14 cellular contexts compared by ENCODE assay signal in the genomic region with DNA sequence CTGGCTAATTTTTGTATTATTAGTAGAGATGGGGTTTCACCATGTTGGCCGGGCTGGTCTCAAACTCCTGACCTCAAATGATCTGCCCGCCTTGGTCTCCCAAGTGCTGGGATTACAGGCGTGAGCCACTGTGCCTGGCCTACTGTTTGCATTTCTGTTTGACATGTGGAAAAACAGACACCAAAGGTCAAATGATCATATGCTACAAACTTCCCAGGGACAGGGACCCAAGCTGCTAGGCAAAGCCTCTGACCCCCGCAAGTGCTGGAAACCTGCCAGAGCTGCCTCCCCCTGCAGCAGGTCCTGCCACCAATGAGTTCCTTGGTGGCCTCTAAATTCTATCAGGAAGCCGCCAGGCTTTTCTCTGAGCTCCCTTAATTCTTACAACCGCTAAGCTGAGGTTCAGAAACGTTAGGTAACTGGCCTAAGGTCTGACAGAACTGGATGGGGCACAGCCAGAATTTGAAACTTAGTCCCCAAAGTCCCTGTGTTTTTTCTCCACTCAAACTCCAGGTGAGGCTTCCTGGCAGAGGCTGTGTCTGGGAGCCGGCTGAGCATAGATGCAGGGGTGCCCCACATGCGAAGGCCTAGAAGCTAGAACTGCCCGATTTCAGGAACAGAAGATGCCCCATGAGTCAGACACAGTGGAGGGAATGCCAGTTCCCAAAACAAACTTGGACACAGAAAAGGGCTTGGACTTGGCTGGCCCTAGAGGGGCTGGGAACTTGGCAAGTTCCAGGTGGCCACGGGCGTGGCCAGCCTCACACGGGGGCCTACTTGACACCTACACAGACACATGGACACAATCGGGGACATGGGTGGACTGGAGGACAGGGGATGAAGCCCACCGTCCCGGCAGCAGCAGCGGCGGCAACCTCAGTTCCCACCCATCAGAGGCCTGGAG. TPM values are rescaled to one million over a fixed set of nuclear protein-coding genes. Genes with fewer than 3 reads are reported as not detected.
DNase-seq lines count a peak whose midpoint lies in the region; ATAC-seq, FAIRE-seq and TF ChIP-seq lines count a peak whose summit lies in the region.
"Had no signal": no experiment of that assay in that cellular context is flagged by ENCODE, and none has a peak within 500 bp of the region (broad histone marks: within the 10 kb centered on the region; RNA-seq: fewer than 3 reads in every experiment).

No MANE protein-coding gene starts in this region.

- no peaks in the 10 kb centered on the region for H3K27me3 Mint-ChIP-seq in T-cell
- H3K27me3 Mint-ChIP-seq: memory B cell had no signal

- 49 to 56% (median 53%) methylated on average over 18 of the region's 18 CpGs for WGBS in ovary, 3 donors

- TF ChIP-seq CTCF in AG10803 (conservative IDR thresholded peaks at IDR 0.05; ENCODE audit: low read length) (no peak), fibroblast of mammary gland (conservative IDR thresholded peaks at IDR 0.05; ENCODE audit: control insufficient read depth, insufficient read depth, low read depth, low read length) (no peak), ovary (IDR thresholded peaks at IDR 0.05) (no peak)

- no peaks in the 10 kb centered on the region for H3K27me3 ChIP-seq in ovary
- H3K27me3 ChIP-seq: BE2C had no signal

- no peak for TF ChIP-seq EP300 in ovary (IDR thresholded peaks at IDR 0.05)

- no peak for ATAC-seq in T-cell (replicated peaks in 1 of 4)
- ATAC-seq: activated T-cell treated with anti-CD3 and anti-CD28 coated beads, Interleukin-2, amount 50 U/mL, for 4 hours had no signal

- CTCF ChIA-PET in T-cell (lab: Charles Lee) = no interaction called here

- H3K4me1 ChIP-seq in ovary (ENCODE audit: insufficient read depth) = peaks cover 33% of the 10 kb centered on the region

- peak; percentile 43 for DNase-seq in AG10803 (ENCODE audit: low read depth)
- no peak for DNase-seq in T-cell
- peak; percentile 74 for DNase-seq in fibroblast of mammary gland (ENCODE audit: low read depth)
- peak in 1 of 5 donors; percentile 51 for DNase-seq in ovary
- DNase-seq in superior temporal gyrus (ENCODE audit: extremely low spot score) = no peak
- DNase-seq in GM19239 (ENCODE audit: insufficient read length, low spot score) = no peak
- DNase-seq in retina = no peak
- DNase-seq in mesenteric fat pad (ENCODE audit: low spot score) = no peak
- DNase-seq: activated T-cell treated with anti-CD3 and anti-CD28 coated beads, Interleukin-2, amount 50 U/mL, for 4 hours; NCI-H524 treated with DMSO at 0.1 percent for 48 hours; stimulated activated CD4-positive, alpha-beta T cell treated with anti-CD3 and anti-CD28 coated beads, Interleukin-4, amount 100 ng/mL, for 4 hours had no signal

- peak overlapping the region; percentile 82 to 85 for H3K27ac Mint-ChIP-seq in T-cell

- FAIRE-seq in GM19239 (lab: Jason Lieb, UNC) = no peak
- FAIRE-seq: endothelial cell of umbilical vein had no signal

- intact Hi-C loops in ovary (cut with DNase I) = loop anchor here in 2 of 4 donors (5.0 to 10.0 kb wide), 2 partner anchors 38 to 195 kb away; partner anchors contain the start of genes DDX17 (in 1 of the 2) and TMEM184B (in 1 of the 2)

- no peak for TF ChIP-seq POLR2A in ovary (IDR thresholded peaks at IDR 0.05)

- H3K9me3 Mint-ChIP-seq in T-cell = no peaks in the 10 kb centered on the region
- H3K9me3 Mint-ChIP-seq: activated T-cell treated with anti-CD3 and anti-CD28 coated beads, Interleukin-2, amount 50 U/mL, for 4 hours; memory B cell had no signal

- H3K4me3 Mint-ChIP-seq in T-cell = no peak overlapping the region
- H3K4me3 Mint-ChIP-seq: activated T-cell treated with anti-CD3 and anti-CD28 coated beads, Interleukin-2, amount 50 U/mL, for 4 hours had no signal

- H3K27ac ChIP-seq in ovary = peak overlapping the region; percentile 40 to 68

- H3K4me1 Mint-ChIP-seq in T-cell = peaks cover 71 to 76% (median 71%) of the 10 kb centered on the region in 3 donors

- POLR2A ChIA-PET in T-cell (lab: Charles Lee) = no interaction called here

- peaks cover 3% of the 10 kb centered on the region for H3K36me3 Mint-ChIP-seq in T-cell

- H3K4me3 ChIP-seq in AG10803 (ENCODE audit: low read length) (0 out of 2 replicates have a peak overlapping the region, but pooled peaks have one; percentile 7), fibroblast of mammary gland (ENCODE audit: control insufficient read depth, low read depth, low read length) (no peak overlapping the region), ovary (no peak overlapping the region)

- H3K9me3 ChIP-seq in ovary = no peaks in the 10 kb centered on the region
- H3K9me3 ChIP-seq: BE2C had no signal

- no peaks in the 10 kb centered on the region for H3K36me3 ChIP-seq in ovary

RNA-seq across cellular contexts. Expression of gene CSNK1E, which starts 7.4 kb away (rescaled TPM):
- total RNA-seq in T-cell = 100 to 1,000 TPM; 105 to 142 (median 115) TPM
- total RNA-seq in ovary = 100 to 1,000 TPM in 5 of 7 donors, 10 to 100 TPM in 2; 73.2 to 161 (median 105) TPM
- 100 to 1,000 TPM in 1 of 2 donors, 10 to 100 TPM in 1; 61.4 to 135 TPM for polyA plus RNA-seq in ovary
- total RNA-seq in mesenteric fat pad = 138 TPM

RNA-seq across cellular contexts. Expression of gene TMEM184B, which starts 37.1 kb away (rescaled TPM):
- 10 to 100 TPM; 30.8 to 41.3 (median 35.8) TPM for total RNA-seq in T-cell
- total RNA-seq in ovary = 10 to 100 TPM; 24.9 to 48.3 (median 38.6) TPM
- 10 to 100 TPM; 15.3 to 30.3 TPM for polyA plus RNA-seq in ovary
- total RNA-seq in mesenteric fat pad = 84.4 TPM

Comparison
In these comparisons a context has a peak if more than half of its experiments do, and no peak if none do; other contexts are left out.
1. DNase-seq: peak in AG10803 (single experiment) and fibroblast of mammary gland (single experiment); none in T-cell (0 of 34), superior temporal gyrus (single experiment), GM19239 (single experiment), retina (single experiment) and mesenteric fat pad (single experiment).